Comparison of ENCODE assay signal across 2 cellular contexts in the genomic region with DNA sequence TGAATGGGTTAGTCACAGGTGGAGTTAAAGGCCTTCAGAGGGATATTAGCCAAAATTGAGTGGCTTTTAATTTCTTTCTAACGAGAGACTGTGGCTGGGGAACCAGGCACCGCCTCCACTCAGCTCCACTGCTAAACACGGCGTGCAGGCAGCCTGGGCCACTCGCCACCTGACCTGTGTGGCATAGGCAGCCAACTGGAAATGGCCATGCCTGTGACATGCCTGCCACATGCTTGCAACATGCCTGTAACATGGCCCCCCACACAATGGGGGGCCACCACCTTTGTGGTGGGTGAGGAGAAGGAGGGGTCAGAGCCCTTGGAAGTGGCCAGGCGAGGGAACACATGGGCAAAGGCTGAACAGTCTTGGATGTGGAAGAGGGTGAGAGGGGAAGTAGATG.
TF ChIP-seq lines count a peak whose summit lies in the region.

No MANE protein-coding gene starts in this region.

TF ChIP-seq in SK-N-SH, 30 proteins besides CTCF, POLR2A, EP300 and RAD21 (continued from another document):
- TF ChIP-seq, protein P1, sequence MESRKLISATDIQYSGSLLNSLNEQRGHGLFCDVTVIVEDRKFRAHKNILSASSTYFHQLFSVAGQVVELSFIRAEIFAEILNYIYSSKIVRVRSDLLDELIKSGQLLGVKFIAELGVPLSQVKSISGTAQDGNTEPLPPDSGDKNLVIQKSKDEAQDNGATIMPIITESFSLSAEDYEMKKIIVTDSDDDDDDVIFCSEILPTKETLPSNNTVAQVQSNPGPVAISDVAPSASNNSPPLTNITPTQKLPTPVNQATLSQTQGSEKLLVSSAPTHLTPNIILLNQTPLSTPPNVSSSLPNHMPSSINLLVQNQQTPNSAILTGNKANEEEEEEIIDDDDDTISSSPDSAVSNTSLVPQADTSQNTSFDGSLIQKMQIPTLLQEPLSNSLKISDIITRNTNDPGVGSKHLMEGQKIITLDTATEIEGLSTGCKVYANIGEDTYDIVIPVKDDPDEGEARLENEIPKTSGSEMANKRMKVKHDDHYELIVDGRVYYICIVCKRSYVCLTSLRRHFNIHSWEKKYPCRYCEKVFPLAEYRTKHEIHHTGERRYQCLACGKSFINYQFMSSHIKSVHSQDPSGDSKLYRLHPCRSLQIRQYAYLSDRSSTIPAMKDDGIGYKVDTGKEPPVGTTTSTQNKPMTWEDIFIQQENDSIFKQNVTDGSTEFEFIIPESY (IDR thresholded peaks at IDR 0.05; ENCODE audit: borderline replicate concordance, low read depth), result no peak
- TF ChIP-seq SIN3A (IDR thresholded peaks at IDR 0.05; ENCODE audit: borderline replicate concordance, low read depth, low read length) (no peak), TCF12 (IDR thresholded peaks at IDR 0.05) (no peak), EZH2phosphoT487 (IDR thresholded peaks at IDR 0.05; ENCODE audit: borderline replicate concordance, low read depth) (no peak), RFX5 (IDR thresholded peaks at IDR 0.05; ENCODE audit: low read length) (no peak), FOSL2 (IDR thresholded peaks at IDR 0.05; ENCODE audit: borderline replicate concordance, low read depth) (no peak), FOXJ3 (CRISPR knock-in tag; IDR thresholded peaks at IDR 0.05) (no peak), TAF1 (IDR thresholded peaks at IDR 0.05; ENCODE audit: borderline replicate concordance, low read depth, low read length) (no peak), SMC3 (IDR thresholded peaks at IDR 0.05; ENCODE audit: low read depth, low read length) (no peak), YY1 (IDR thresholded peaks at IDR 0.05; ENCODE audit: low read depth) (no peak), FOXM1 (IDR thresholded peaks at IDR 0.05; ENCODE audit: low read depth) (no peak), RXRA (IDR thresholded peaks at IDR 0.05; ENCODE audit: borderline replicate concordance, low read depth) (no peak)
- TF ChIP-seq, protein P2, sequence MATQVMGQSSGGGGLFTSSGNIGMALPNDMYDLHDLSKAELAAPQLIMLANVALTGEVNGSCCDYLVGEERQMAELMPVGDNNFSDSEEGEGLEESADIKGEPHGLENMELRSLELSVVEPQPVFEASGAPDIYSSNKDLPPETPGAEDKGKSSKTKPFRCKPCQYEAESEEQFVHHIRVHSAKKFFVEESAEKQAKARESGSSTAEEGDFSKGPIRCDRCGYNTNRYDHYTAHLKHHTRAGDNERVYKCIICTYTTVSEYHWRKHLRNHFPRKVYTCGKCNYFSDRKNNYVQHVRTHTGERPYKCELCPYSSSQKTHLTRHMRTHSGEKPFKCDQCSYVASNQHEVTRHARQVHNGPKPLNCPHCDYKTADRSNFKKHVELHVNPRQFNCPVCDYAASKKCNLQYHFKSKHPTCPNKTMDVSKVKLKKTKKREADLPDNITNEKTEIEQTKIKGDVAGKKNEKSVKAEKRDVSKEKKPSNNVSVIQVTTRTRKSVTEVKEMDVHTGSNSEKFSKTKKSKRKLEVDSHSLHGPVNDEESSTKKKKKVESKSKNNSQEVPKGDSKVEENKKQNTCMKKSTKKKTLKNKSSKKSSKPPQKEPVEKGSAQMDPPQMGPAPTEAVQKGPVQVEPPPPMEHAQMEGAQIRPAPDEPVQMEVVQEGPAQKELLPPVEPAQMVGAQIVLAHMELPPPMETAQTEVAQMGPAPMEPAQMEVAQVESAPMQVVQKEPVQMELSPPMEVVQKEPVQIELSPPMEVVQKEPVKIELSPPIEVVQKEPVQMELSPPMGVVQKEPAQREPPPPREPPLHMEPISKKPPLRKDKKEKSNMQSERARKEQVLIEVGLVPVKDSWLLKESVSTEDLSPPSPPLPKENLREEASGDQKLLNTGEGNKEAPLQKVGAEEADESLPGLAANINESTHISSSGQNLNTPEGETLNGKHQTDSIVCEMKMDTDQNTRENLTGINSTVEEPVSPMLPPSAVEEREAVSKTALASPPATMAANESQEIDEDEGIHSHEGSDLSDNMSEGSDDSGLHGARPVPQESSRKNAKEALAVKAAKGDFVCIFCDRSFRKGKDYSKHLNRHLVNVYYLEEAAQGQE (IDR thresholded peaks at IDR 0.05; ENCODE audit: low read depth, low read length), result no peak
- TF ChIP-seq, protein P3, sequence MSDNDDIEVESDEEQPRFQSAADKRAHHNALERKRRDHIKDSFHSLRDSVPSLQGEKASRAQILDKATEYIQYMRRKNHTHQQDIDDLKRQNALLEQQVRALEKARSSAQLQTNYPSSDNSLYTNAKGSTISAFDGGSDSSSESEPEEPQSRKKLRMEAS (IDR thresholded peaks at IDR 0.05; ENCODE audit: low read depth), result no peak
- TF ChIP-seq, protein P4, sequence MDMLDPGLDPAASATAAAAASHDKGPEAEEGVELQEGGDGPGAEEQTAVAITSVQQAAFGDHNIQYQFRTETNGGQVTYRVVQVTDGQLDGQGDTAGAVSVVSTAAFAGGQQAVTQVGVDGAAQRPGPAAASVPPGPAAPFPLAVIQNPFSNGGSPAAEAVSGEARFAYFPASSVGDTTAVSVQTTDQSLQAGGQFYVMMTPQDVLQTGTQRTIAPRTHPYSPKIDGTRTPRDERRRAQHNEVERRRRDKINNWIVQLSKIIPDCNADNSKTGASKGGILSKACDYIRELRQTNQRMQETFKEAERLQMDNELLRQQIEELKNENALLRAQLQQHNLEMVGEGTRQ (IDR thresholded peaks at IDR 0.05; ENCODE audit: borderline replicate concordance, low read depth, low read length), result no peak
TF ChIP-seq in SK-N-SH: peak in this region for 0.

TF ChIP-seq in SK-N-SH treated with all-trans-retinoic acid at 6 μM for 48 hours, 23 proteins besides CTCF, POLR2A, EP300 and RAD21 (continued from another document):
- TF ChIP-seq SNAI2 (CRISPR knock-in tag; IDR thresholded peaks at IDR 0.05), result no peak
TF ChIP-seq in SK-N-SH treated with all-trans-retinoic acid at 6 μM for 48 hours: peak in this region for 0.
